15 cellular contexts compared by ENCODE assay signal in genomic region chr4:28462766-28463165, GRCh38.
DNase-seq lines count a peak whose midpoint lies in the region; ATAC-seq and TF ChIP-seq lines count a peak whose summit lies in the region.
"Had no signal": no experiment of that assay in that cellular context is flagged by ENCODE, and none has a peak within 500 bp of the region (broad histone marks: within the 10 kb centered on the region; RNA-seq: fewer than 3 reads in every experiment).

No MANE protein-coding gene starts in this region.

- peak; percentile 58 for ATAC-seq in SK-N-SH treated with all-trans-retinoic acid at 6 μM for 48 hours
- no peak for ATAC-seq in HG02642 (IDR thresholded peaks at IDR 0.05; ENCODE audit: poor library complexity, unreplicated experiment)
- ATAC-seq: gastrocnemius medialis had no signal

- H3K27ac ChIP-seq in mammary epithelial cell (ENCODE audit: insufficient read depth, low read depth, low read length) = no peak overlapping the region
- H3K27ac ChIP-seq in hepatocyte = no peak overlapping the region
- H3K27ac ChIP-seq in smooth muscle cell (ENCODE audit: low read depth) = no peak overlapping the region
- H3K27ac ChIP-seq: gastrocnemius medialis, Peyer's patch, vagina had no signal

- no peak overlapping the region for H3K4me3 ChIP-seq in mammary epithelial cell (replicated peaks in 1 of 3; ENCODE audit: insufficient read depth in 1 of 3, low read depth in 2 of 3, low read length in 3 of 3)
- no peak overlapping the region for H3K4me3 ChIP-seq in hepatocyte
- H3K4me3 ChIP-seq in smooth muscle cell = no peak overlapping the region
- H3K4me3 ChIP-seq: gastrocnemius medialis, Peyer's patch, vagina had no signal

- H3K79me2 ChIP-seq in mammary epithelial cell (ENCODE audit: insufficient read depth, low read length) (no peaks in the 10 kb centered on the region), hepatocyte (no peaks in the 10 kb centered on the region), smooth muscle cell (ENCODE audit: low read depth) (no peaks in the 10 kb centered on the region)

- H3K4me3 Mint-ChIP-seq in MCF 10A (ENCODE audit: unreplicated experiment) = no peak overlapping the region
- H3K4me3 Mint-ChIP-seq: activated T-helper 1 cell treated with anti-CD3 and anti-CD28 coated beads, Interleukin-12 subunit alpha, Interleukin-12 subunit beta, Interleukin-2, Interleukin-4 antibody, amounts not matched to agents 30 ng/mL and 10 ng/mL and 1 ng/mL, durations not matched to agents 14 hours and 24 hours and 36 hours; nephron had no signal

- peaks cover 5% of the 10 kb centered on the region for H3F3A ChIP-seq in smooth muscle cell (ENCODE audit: low read depth)

- dilution Hi-C loops in mammary epithelial cell (cut with HindIII; ENCODE audit: low sequenced_read_pairs) = no loop called here

- H3K9me3 ChIP-seq in mammary epithelial cell (replicated peaks; ENCODE audit: insufficient read depth, low read length) (no peaks in the 10 kb centered on the region), hepatocyte (ENCODE audit: low read depth) (no peaks in the 10 kb centered on the region), smooth muscle cell (replicated peaks; ENCODE audit: low read depth) (no peaks in the 10 kb centered on the region)
- H3K9me3 ChIP-seq: gastrocnemius medialis, Peyer's patch, vagina had no signal

- no peaks in the 10 kb centered on the region for H3K27me3 Mint-ChIP-seq in MCF 10A (ENCODE audit: insufficient read depth, unreplicated experiment)

- H3K4me2 ChIP-seq in mammary epithelial cell (ENCODE audit: insufficient read depth, low read depth, low read length) = no peak overlapping the region
- H3K4me2 ChIP-seq in hepatocyte = peak overlapping the region; percentile 14
- peak overlapping the region; percentile 51 for H3K4me2 ChIP-seq in smooth muscle cell

- 33% methylated on average over 3 of the region's 3 CpGs for WGBS in mammary epithelial cell (ENCODE audit: low coverage, missing lambda C conversion rate)
- WGBS in hepatocyte (ENCODE audit: low lambda C conversion rate, missing lambda C conversion rate) = 41% methylated on average over 3 of the region's 3 CpGs
- WGBS in smooth muscle cell (ENCODE audit: low lambda C conversion rate) = 70% methylated on average over 3 of the region's 3 CpGs

- H3K36me3 ChIP-seq in mammary epithelial cell (ENCODE audit: insufficient read depth, low read length) (no peaks in the 10 kb centered on the region), hepatocyte (replicated peaks; ENCODE audit: insufficient read depth, low read depth) (no peaks in the 10 kb centered on the region), smooth muscle cell (ENCODE audit: low read depth) (no peaks in the 10 kb centered on the region)
- H3K36me3 ChIP-seq: gastrocnemius medialis, Peyer's patch, vagina had no signal

- H2AFZ ChIP-seq in mammary epithelial cell (ENCODE audit: low read depth, low read length) (peak overlapping the region; percentile 84), hepatocyte (no peak overlapping the region), smooth muscle cell (ENCODE audit: low read depth) (peak overlapping the region; percentile 88)

- H3K36me3 Mint-ChIP-seq in MCF 10A (ENCODE audit: insufficient read depth, unreplicated experiment) = no peaks in the 10 kb centered on the region

- DNase-seq in mammary epithelial cell (no peak), MCF 10A (ENCODE audit: unreplicated experiment) (no peak), hepatocyte (ENCODE audit: low spot score) (peak; percentile 18), smooth muscle cell (lab: John Stamatoyannopoulos, UW; ENCODE audit: unreplicated experiment) (no peak), activated gamma-delta T cell treated with Interleukin-2 at 50 U/mL for 16 hours (no peak)
- no peak for DNase-seq in stimulated activated naive CD4-positive, alpha-beta T cell treated with Interleukin-2 at 50 U/mL for 16 hours (lab: John Stamatoyannopoulos, UW)
- DNase-seq: gastrocnemius medialis, NCI-H1694, NCI-H446 treated with DMSO at 0.1 percent for 48 hours, Peyer's patch had no signal

- no peaks in the 10 kb centered on the region for H3K4me1 ChIP-seq in mammary epithelial cell (ENCODE audit: insufficient read depth, low read length)
- no peaks in the 10 kb centered on the region for H3K4me1 ChIP-seq in hepatocyte (ENCODE audit: insufficient read depth)
- peaks cover 9% of the 10 kb centered on the region for H3K4me1 ChIP-seq in smooth muscle cell (ENCODE audit: low read depth)
- H3K4me1 ChIP-seq: gastrocnemius medialis, Peyer's patch, vagina had no signal

- in situ Hi-C loops in mammary epithelial cell (cut with MboI; ENCODE audit: low sequenced_read_pairs in 2 of 2) = no loop called here

- intact Hi-C loops in mammary epithelial cell (cut with micrococcal nuclease) (no loop called here), MCF 10A (cut with micrococcal nuclease) (no loop called here)

- H3K9ac ChIP-seq in mammary epithelial cell (ENCODE audit: insufficient read depth, low read length) = no peak overlapping the region
- no peak overlapping the region for H3K9ac ChIP-seq in smooth muscle cell (ENCODE audit: low read depth)

- H3K9me3 Mint-ChIP-seq in MCF 10A (ENCODE audit: unreplicated experiment) = no peaks in the 10 kb centered on the region

- TF ChIP-seq CTCF in mammary epithelial cell (conservative IDR thresholded peaks at IDR 0.05 in 1 of 2, IDR thresholded peaks at IDR 0.05 in 1 of 2; ENCODE audit: extremely low read depth in 1 of 2, insufficient read depth in 1 of 2, low read depth in 1 of 2, low read length in 2 of 2) (peak in 1 of 2 donors; percentile 30), MCF 10A (IDR thresholded peaks at IDR 0.05; ENCODE audit: unreplicated experiment) (no peak), hepatocyte (IDR thresholded peaks at IDR 0.05; ENCODE audit: poor library complexity) (peak; percentile 13), smooth muscle cell (IDR thresholded peaks at IDR 0.05; ENCODE audit: borderline replicate concordance, insufficient read depth, poor library complexity, severe bottlenecking) (no peak)

- H4K20me1 ChIP-seq in mammary epithelial cell (ENCODE audit: insufficient read depth, low read length) = no peaks in the 10 kb centered on the region
- no peaks in the 10 kb centered on the region for H4K20me1 ChIP-seq in hepatocyte (ENCODE audit: insufficient read depth, poor library complexity, severe bottlenecking)
- no peaks in the 10 kb centered on the region for H4K20me1 ChIP-seq in smooth muscle cell (ENCODE audit: low read depth)

- no peak overlapping the region for H3K27ac Mint-ChIP-seq in MCF 10A (ENCODE audit: low read depth, unreplicated experiment)
- H3K27ac Mint-ChIP-seq: activated T-helper 1 cell treated with anti-CD3 and anti-CD28 coated beads, Interleukin-12 subunit alpha, Interleukin-12 subunit beta, Interleukin-2, Interleukin-4 antibody, amounts not matched to agents 30 ng/mL and 10 ng/mL and 1 ng/mL, durations not matched to agents 14 hours and 24 hours and 36 hours had no signal

- BruUV-seq in mammary epithelial cell (replicated peaks; lab: Mats Ljungman, UMichigan) (no TSS peak), MCF 10A (replicated peaks; lab: Mats Ljungman, UMichigan) (no TSS peak)

- no peaks in the 10 kb centered on the region for H3K4me1 Mint-ChIP-seq in MCF 10A (ENCODE audit: insufficient read depth, unreplicated experiment)

- H3K27me3 ChIP-seq in mammary epithelial cell (ENCODE audit: insufficient read depth, low read length) = no peaks in the 10 kb centered on the region
- no peaks in the 10 kb centered on the region for H3K27me3 ChIP-seq in hepatocyte
- H3K27me3 ChIP-seq in smooth muscle cell (ENCODE audit: low read depth) = no peaks in the 10 kb centered on the region
- H3K27me3 ChIP-seq: gastrocnemius medialis, Peyer's patch, vagina had no signal

- no peaks in the 10 kb centered on the region for H3K9me2 ChIP-seq in hepatocyte (replicated peaks; ENCODE audit: insufficient read depth)

- CTCF ChIA-PET in mammary epithelial cell (lab: Charles Lee; ENCODE audit: low non-redundant PET) = interaction anchor here (0.6 kb wide), 1 partner anchor 283 kb away, joined by 3 read pairs; no protein-coding TSS in a partner anchor
- CTCF ChIA-PET in MCF 10A (lab: Yijun Ruan, JAX) = interaction anchor here (1.3 kb wide), 1 partner anchor 19 kb away, joined by 3 read pairs; no protein-coding TSS in a partner anchor

- POLR2A ChIA-PET in MCF 10A (lab: Yijun Ruan, JAX) = interaction anchor here (0.7 kb wide), 1 partner anchor 579 kb away, joined by 3 read pairs; no protein-coding TSS in a partner anchor

TF ChIP-seq in SK-N-SH treated with all-trans-retinoic acid at 6 μM for 48 hours, 23 proteins besides CTCF, POLR2A, EP300 and RAD21:
- no peak for TF ChIP-seq ZNF8 (CRISPR knock-in tag; IDR thresholded peaks at IDR 0.05)
- no peak for TF ChIP-seq RARB (CRISPR knock-in tag; IDR thresholded peaks at IDR 0.05)
- no peak for TF ChIP-seq ZFP3 (CRISPR knock-in tag; IDR thresholded peaks at IDR 0.05)
- TF ChIP-seq, protein P1, sequence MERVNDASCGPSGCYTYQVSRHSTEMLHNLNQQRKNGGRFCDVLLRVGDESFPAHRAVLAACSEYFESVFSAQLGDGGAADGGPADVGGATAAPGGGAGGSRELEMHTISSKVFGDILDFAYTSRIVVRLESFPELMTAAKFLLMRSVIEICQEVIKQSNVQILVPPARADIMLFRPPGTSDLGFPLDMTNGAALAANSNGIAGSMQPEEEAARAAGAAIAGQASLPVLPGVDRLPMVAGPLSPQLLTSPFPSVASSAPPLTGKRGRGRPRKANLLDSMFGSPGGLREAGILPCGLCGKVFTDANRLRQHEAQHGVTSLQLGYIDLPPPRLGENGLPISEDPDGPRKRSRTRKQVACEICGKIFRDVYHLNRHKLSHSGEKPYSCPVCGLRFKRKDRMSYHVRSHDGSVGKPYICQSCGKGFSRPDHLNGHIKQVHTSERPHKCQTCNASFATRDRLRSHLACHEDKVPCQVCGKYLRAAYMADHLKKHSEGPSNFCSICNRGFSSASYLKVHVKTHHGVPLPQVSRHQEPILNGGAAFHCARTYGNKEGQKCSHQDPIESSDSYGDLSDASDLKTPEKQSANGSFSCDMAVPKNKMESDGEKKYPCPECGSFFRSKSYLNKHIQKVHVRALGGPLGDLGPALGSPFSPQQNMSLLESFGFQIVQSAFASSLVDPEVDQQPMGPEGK (CRISPR knock-in tag; IDR thresholded peaks at IDR 0.05; ENCODE audit: borderline replicate concordance) = no peak
TF ChIP-seq in SK-N-SH treated with all-trans-retinoic acid at 6 μM for 48 hours: peak in this region for 0.
